9 cellular contexts compared by ENCODE assay signal in genomic region chr11:104333977-104334376, GRCh38.
DNase-seq lines count a peak whose midpoint lies in the region; ATAC-seq, FAIRE-seq and TF ChIP-seq lines count a peak whose summit lies in the region.
"Had no signal": no experiment of that assay in that cellular context is flagged by ENCODE, and none has a peak within 500 bp of the region (broad histone marks: within the 10 kb centered on the region; RNA-seq: fewer than 3 reads in every experiment).

No MANE protein-coding gene starts in this region.

- no peak for DNase-seq in AG10803 (ENCODE audit: low read depth)
- DNase-seq in bronchial epithelial cell (ENCODE audit: low read depth), result no peak
- no peak for DNase-seq in NCI-H524 (lab: John Stamatoyannopoulos, UW)
- DNase-seq in HEK293T (ENCODE audit: extremely low spot score), result no peak
- DNase-seq in substantia nigra (lab: John Stamatoyannopoulos, UW), result no peak
- DNase-seq in NCI-H2171 treated with DMSO at 0.1 percent for 48 hours (lab: John Stamatoyannopoulos, UW), result no peak
- DNase-seq: NCI-H1105 treated with DMSO at 0.1 percent for 48 hours had no signal

- FAIRE-seq in bronchial epithelial cell (lab: Jason Lieb, UNC), result no peak

- peak; percentile 69 for ATAC-seq in GM19023 (IDR thresholded peaks at IDR 0.05; ENCODE audit: unreplicated experiment)
- peak; percentile 78 for ATAC-seq in HG03432 (IDR thresholded peaks at IDR 0.05; ENCODE audit: unreplicated experiment)

- POLR2A ChIA-PET in HEK293T (lab: Yijun Ruan, JAX), result no interaction called here

- TF ChIP-seq CTCF in AG10803 (conservative IDR thresholded peaks at IDR 0.05; ENCODE audit: low read length), result peak; percentile 13; the same call in 1 of the 2 replicates
- TF ChIP-seq CTCF in bronchial epithelial cell (IDR thresholded peaks at IDR 0.05; ENCODE audit: insufficient read depth, low read length, severe bottlenecking), result peak; percentile 13

- no peak overlapping the region for H3K27ac ChIP-seq in substantia nigra (ENCODE audit: low read depth, low read length, poor library complexity, severe bottlenecking)

- H3K4me3 ChIP-seq in AG10803 (ENCODE audit: low read length) (no peak overlapping the region), bronchial epithelial cell (ENCODE audit: low read depth, low read length) (no peak overlapping the region)

- no peaks in the 10 kb centered on the region for H3K27me3 ChIP-seq in bronchial epithelial cell (ENCODE audit: control insufficient read depth, insufficient read depth, low read length)

- CTCF ChIA-PET in HEK293T (lab: Yijun Ruan, JAX), result no interaction called here

- H3K36me3 ChIP-seq in bronchial epithelial cell (ENCODE audit: control insufficient read depth, insufficient read depth, low read length), result no peaks in the 10 kb centered on the region

TF ChIP-seq in HEK293T, 16 proteins besides CTCF, POLR2A, EP300 and RAD21:
- TF ChIP-seq FOXM1 (IDR thresholded peaks at IDR 0.05; ENCODE audit: borderline replicate concordance), result no peak
- TF ChIP-seq ARNT (IDR thresholded peaks at IDR 0.05), result no peak
- no peak for TF ChIP-seq CTBP1 (IDR thresholded peaks at IDR 0.05; ENCODE audit: borderline replicate concordance)
- no peak for TF ChIP-seq ZNF384 (IDR thresholded peaks at IDR 0.05)
- TF ChIP-seq FOXK2 (IDR thresholded peaks at IDR 0.05), result no peak
- TF ChIP-seq LEF1 (IDR thresholded peaks at IDR 0.05; ENCODE audit: borderline replicate concordance), result no peak
- TF ChIP-seq NFRKB (IDR thresholded peaks at IDR 0.05), result no peak
